8 cellular contexts compared by ENCODE assay signal in genomic region chr16:8963010-8963824, GRCh38. TPM values are rescaled to one million over a fixed set of nuclear protein-coding genes. Genes with fewer than 3 reads are reported as not detected.
A peak's percentile ranks its signal among the peaks of the same experiment; 100 is the strongest.
DNase-seq lines count a peak whose midpoint lies in the region; ATAC-seq and TF ChIP-seq lines count a peak whose summit lies in the region.

No MANE protein-coding gene starts in this region.

- H3K4me1 Mint-ChIP-seq in CD4-positive, alpha-beta T cell (ENCODE audit: low read depth), result peaks cover 54% of the 10 kb centered on the region
- H3K4me1 Mint-ChIP-seq in T-cell (peaks cover 42 to 47% (median 43%) of the 10 kb centered on the region in 3 donors), progenitor cell of endocrine pancreas (ENCODE audit: low read depth) (peaks cover 38% of the 10 kb centered on the region)

- ATAC-seq in CD4-positive, alpha-beta T cell (ENCODE audit: poor library complexity), result no peak
- peak; percentile 20 for ATAC-seq in HCT116
- ATAC-seq in T-cell (replicated peaks in 1 of 4), result no peak

- H3K9me3 Mint-ChIP-seq in CD4-positive, alpha-beta T cell, result no peaks in the 10 kb centered on the region
- H3K9me3 Mint-ChIP-seq in T-cell (no peaks in the 10 kb centered on the region), progenitor cell of endocrine pancreas (ENCODE audit: low read depth) (no peaks in the 10 kb centered on the region)

- RAD21 ChIA-PET in HCT116 (lab: Charles Lee; ENCODE audit: low non-redundant PET in 1 of 2, low total read pairs in 2 of 2, uncharacterized antibody in 2 of 2, unreplicated experiment in 2 of 2), result no interaction called here

- H2AFZ ChIP-seq in HCT116 (ENCODE audit: low read depth, low read length, poor library complexity, severe bottlenecking), result no peak overlapping the region

- CTCF ChIA-PET in CD4-positive, alpha-beta T cell (lab: Charles Lee), result interaction anchor here (0.7 to 4.6 kb wide), 3 partner anchors 27 to 128 kb away, joined by 3 to 22 read pairs (median 10); partner anchors contain the start of gene HAPSTR1
- CTCF ChIA-PET in HCT116 (lab: Charles Lee), result no interaction called here
- CTCF ChIA-PET in T-cell (lab: Charles Lee), result no interaction called here

- H3K27ac ChIP-seq in CD4-positive, alpha-beta T cell (ENCODE audit: low read depth, low read length), result peak overlapping the region; percentile 81
- H3K27ac ChIP-seq in HCT116 (ENCODE audit: low read depth, low read length) (peak overlapping the region; percentile 70), esophagus squamous epithelium (peak overlapping the region; percentile 88 to 97 (median 90))

- peak overlapping the region; percentile 87 to 89 for H3K4me3 ChIP-seq in HCT116 (replicated peaks in 1 of 2; ENCODE audit: low read depth in 1 of 2, low read length in 2 of 2)
- H3K4me3 ChIP-seq in esophagus squamous epithelium, result peak overlapping the region; percentile 66 to 98 (median 94)

- peak overlapping the region; percentile 20 for H3K4me3 Mint-ChIP-seq in CD4-positive, alpha-beta T cell
- H3K4me3 Mint-ChIP-seq in T-cell (peak overlapping the region; percentile 49 to 96 (median 61)), progenitor cell of endocrine pancreas (ENCODE audit: low read depth) (peak overlapping the region; percentile 49)

- peak overlapping the region; percentile 94 for H3K27ac Mint-ChIP-seq in CD4-positive, alpha-beta T cell
- no peak overlapping the region for H3K27ac Mint-ChIP-seq in T-cell
- H3K27ac Mint-ChIP-seq in progenitor cell of endocrine pancreas, result no peak overlapping the region

- H3K9ac ChIP-seq in HCT116 (ENCODE audit: low read length), result peak overlapping the region; percentile 88

- H3K4me1 ChIP-seq in HCT116 (ENCODE audit: control insufficient read depth in 1 of 2, insufficient read depth in 2 of 2, low read length in 2 of 2), result peaks cover 21 to 67% of the 10 kb centered on the region in 2 experiments; a peak in 3 of 4 replicates
- H3K4me1 ChIP-seq in esophagus squamous epithelium, result peaks cover 36 to 78% (median 51%) of the 10 kb centered on the region in 3 donors

- POLR2A ChIA-PET in CD4-positive, alpha-beta T cell (lab: Charles Lee), result interaction anchor here (0.6 to 1.8 kb wide), 11 partner anchors 12 to 146 kb away, joined by 3 to 41 read pairs (median 4); partner anchors contain the start of genes CARHSP1 and HAPSTR1
- POLR2A ChIA-PET in HCT116 (lab: Charles Lee), result no interaction called here
- POLR2A ChIA-PET in T-cell (lab: Charles Lee), result no interaction called here

- no peak for TF ChIP-seq POLR2A in HCT116 (IDR thresholded peaks at IDR 0.05; ENCODE audit: borderline replicate concordance, extremely low read depth, insufficient read depth, insufficient read length)
- TF ChIP-seq POLR2A in esophagus squamous epithelium (IDR thresholded peaks at IDR 0.05), result no peak

- intact Hi-C loops in CD4-positive, alpha-beta T cell (cut with DNase I, micrococcal nuclease), result loop anchor here (1.0 to 5.0 kb wide), 7 partner anchors 26 to 1779 kb away; partner anchors contain the start of genes HAPSTR1 (in 1 of the 2) and NUBP1 (in 1 of the 2)
- intact Hi-C loops in HCT116 (cut with micrococcal nuclease) (no loop called here), esophagus squamous epithelium (cut with DNase I) (no loop called here)

- BruUV-seq in HCT116 (replicated peaks; lab: Mats Ljungman, UMichigan), result no TSS peak

- no peaks in the 10 kb centered on the region for H3K27me3 ChIP-seq in CD4-positive, alpha-beta T cell (ENCODE audit: control insufficient read depth, insufficient read depth, low read length)
- H3K27me3 ChIP-seq in HCT116 (ENCODE audit: insufficient read depth, low read length) (no peaks in the 10 kb centered on the region), esophagus squamous epithelium (no peaks in the 10 kb centered on the region)

- H3K36me3 ChIP-seq in HCT116 (ENCODE audit: control insufficient read depth in 1 of 2, insufficient read depth in 2 of 2, low read length in 2 of 2), result no peaks in the 10 kb centered on the region
- no peaks in the 10 kb centered on the region for H3K36me3 ChIP-seq in esophagus squamous epithelium

- H3K4me2 ChIP-seq in HCT116 (ENCODE audit: low read length), result peak overlapping the region; percentile 99

- TF ChIP-seq RAD21 in HCT116 (IDR thresholded peaks at IDR 0.05; ENCODE audit: low read depth), result no peak

- no CpG with 5 or more reads among the region's 147 CpGs for WGBS in esophagus squamous epithelium, 2 donors

- H3K36me3 Mint-ChIP-seq in CD4-positive, alpha-beta T cell (ENCODE audit: low read depth), result peaks cover 11% of the 10 kb centered on the region
- H3K36me3 Mint-ChIP-seq in T-cell (peaks cover 5% of the 10 kb centered on the region), progenitor cell of endocrine pancreas (ENCODE audit: insufficient read depth) (no peaks in the 10 kb centered on the region)

- peak in 1 of 10 experiments; percentile 34 for DNase-seq in CD4-positive, alpha-beta T cell
- no peak for DNase-seq in HCT116 (ENCODE audit: low read depth, low spot score)
- DNase-seq in T-cell, result peak in 6 of 34 experiments; percentile 11 to 29 (median 18)
- DNase-seq in esophagus squamous epithelium (lab: John Stamatoyannopoulos, UW), result no peak
- no peak for DNase-seq in progenitor cell of endocrine pancreas (ENCODE audit: low spot score, unreplicated experiment)
- no peak for DNase-seq in NCI-H82 treated with DMSO at 0.1 percent for 48 hours (lab: John Stamatoyannopoulos, UW; ENCODE audit: unreplicated experiment)
- DNase-seq in stimulated activated CD4-positive, alpha-beta T cell treated with anti-CD3 and anti-CD28 coated beads, Interleukin-4, amount 100 ng/mL, for 24 hours, result no peak
- no peak for DNase-seq in NCI-H524 treated with DMSO at 0.1 percent for 48 hours (lab: John Stamatoyannopoulos, UW)

- no peaks in the 10 kb centered on the region for H3K9me3 ChIP-seq in CD4-positive, alpha-beta T cell (ENCODE audit: control insufficient read depth, low read length)
- H3K9me3 ChIP-seq in HCT116 (ENCODE audit: control insufficient read depth in 1 of 2, insufficient read depth in 1 of 2, low read depth in 1 of 2, low read length in 2 of 2) (no peaks in the 10 kb centered on the region), esophagus squamous epithelium (no peaks in the 10 kb centered on the region)

- no peaks in the 10 kb centered on the region for H3K9me2 ChIP-seq in HCT116 (ENCODE audit: insufficient read depth)

- no peak for TF ChIP-seq CTCF in CD4-positive, alpha-beta T cell (IDR thresholded peaks at IDR 0.05)
- no peak for TF ChIP-seq CTCF in HCT116 (IDR thresholded peaks at IDR 0.05 in 2 of 3, conservative IDR thresholded peaks at IDR 0.05 in 1 of 3; ENCODE audit: borderline replicate concordance in 1 of 3, insufficient read depth in 1 of 3, low read depth in 2 of 3, low read length in 2 of 3)
- no peak for TF ChIP-seq CTCF in esophagus squamous epithelium (IDR thresholded peaks at IDR 0.05)
- no peak for TF ChIP-seq CTCF in progenitor cell of endocrine pancreas (IDR thresholded peaks at IDR 0.05; ENCODE audit: unreplicated experiment)

- H3K27me3 Mint-ChIP-seq in CD4-positive, alpha-beta T cell, result no peaks in the 10 kb centered on the region
- H3K27me3 Mint-ChIP-seq in T-cell (peaks cover 0 to 7% of the 10 kb centered on the region in 2 donors), progenitor cell of endocrine pancreas (peaks cover 4% of the 10 kb centered on the region)

- H3K79me2 ChIP-seq in HCT116 (ENCODE audit: insufficient read depth, low read length), result peaks cover 48% of the 10 kb centered on the region

- H4K20me1 ChIP-seq in HCT116 (ENCODE audit: insufficient read depth), result peaks cover 32% of the 10 kb centered on the region; the same call in 1 of the 2 replicates

TF ChIP-seq in HCT116, 20 proteins besides CTCF, POLR2A, EP300 and RAD21:
- TF ChIP-seq SIN3A (IDR thresholded peaks at IDR 0.05; ENCODE audit: low read depth) (0 out of 2 replicates have a peak, but pooled peaks have one; percentile 2), TCF7L2 (IDR thresholded peaks at IDR 0.05; ENCODE audit: borderline replicate concordance, extremely low read depth, insufficient read depth, insufficient read length) (no peak), SRF (IDR thresholded peaks at IDR 0.05; ENCODE audit: low read depth) (no peak), EGR1 (IDR thresholded peaks at IDR 0.05; ENCODE audit: low read depth) (no peak), YY1 (IDR thresholded peaks at IDR 0.05; ENCODE audit: extremely low read depth, insufficient replicate concordance, low read depth, low read length) (no peak), CBX3 (IDR thresholded peaks at IDR 0.05; ENCODE audit: low read depth) (no peak), ATF3 (IDR thresholded peaks at IDR 0.05) (no peak), ZFX (IDR thresholded peaks at IDR 0.05) (peak; percentile 86)

RNA-seq across cellular contexts. Expression of gene USP7, which starts 0.5 kb away (rescaled TPM):
- total RNA-seq in CD4-positive, alpha-beta T cell, result 100 to 1,000 TPM; 259 to 268 TPM
- 154 TPM for total RNA-seq in HCT116 (2021; ENCODE audit: unreplicated experiment)
- polyA plus RNA-seq in HCT116 (2012), result 76.4 and 77.8 TPM in 2 replicates
- total RNA-seq in T-cell, result 100 to 1,000 TPM; 159 to 261 (median 169) TPM
- total RNA-seq in esophagus squamous epithelium, result 100 to 1,000 TPM in 2 of 4 donors, 10 to 100 TPM in 2; 62.5 to 109 (median 89.1) TPM
- total RNA-seq in progenitor cell of endocrine pancreas, result 159 and 171 TPM in 2 replicates

Comparison
In these comparisons a context has a peak if more than half of its experiments do, and no peak if none do; other contexts are left out.
1. intact Hi-C loops: an anchor here in CD4-positive, alpha-beta T cell (1.0 to 5.0 kb wide); none called in HCT116 and esophagus squamous epithelium.